Comparison of ENCODE assay signal across 14 cellular contexts in the genomic region with DNA sequence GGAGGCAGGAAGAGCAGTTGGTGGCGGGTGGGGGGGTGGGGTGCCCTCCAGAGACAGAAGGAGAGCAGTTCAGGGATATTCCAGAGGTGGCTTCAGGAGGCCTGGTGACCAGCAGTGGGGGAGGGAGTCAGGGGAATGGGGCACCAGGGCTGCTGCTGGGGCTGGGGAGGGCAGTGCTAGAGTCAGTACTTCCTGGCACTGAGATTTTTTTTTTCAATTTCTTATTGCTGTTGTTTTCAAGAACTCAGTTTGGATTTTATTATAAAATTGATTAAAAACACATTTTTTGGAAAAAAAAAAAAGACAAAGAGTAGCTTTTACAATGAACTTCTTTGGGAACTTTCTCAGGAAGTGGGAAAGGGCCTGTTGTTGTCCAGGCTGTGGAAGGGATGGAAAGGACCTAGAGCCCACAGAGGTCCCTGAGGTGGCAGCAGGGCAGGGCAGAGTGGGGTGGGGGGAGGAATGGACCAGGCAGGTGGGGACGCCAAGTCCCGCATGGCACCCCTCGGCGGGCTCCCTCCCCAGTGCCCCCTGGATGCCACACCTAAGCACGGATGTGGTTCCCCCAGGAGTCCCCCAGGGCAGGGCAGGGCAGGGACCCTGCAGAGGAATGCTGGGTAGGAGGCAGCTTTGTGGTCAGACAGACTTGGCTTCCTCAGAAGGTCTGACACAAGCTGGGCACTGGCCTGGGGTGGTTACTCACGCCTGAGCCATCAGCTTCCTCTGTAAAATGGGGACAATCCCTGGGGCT. TPM values are rescaled to one million over a fixed set of nuclear protein-coding genes. Genes with fewer than 3 reads are reported as not detected.
A peak's percentile ranks its signal among the peaks of the same experiment; 100 is the strongest.
DNase-seq lines count a peak whose midpoint lies in the region; ATAC-seq and TF ChIP-seq lines count a peak whose summit lies in the region.
"Had no signal": no experiment of that assay in that cellular context is flagged by ENCODE, and none has a peak within 500 bp of the region (broad histone marks: within the 10 kb centered on the region; RNA-seq: fewer than 3 reads in every experiment).

No MANE protein-coding gene starts in this region.

- H3K36me3 ChIP-seq in IMR-90 (ENCODE audit: control insufficient read depth, insufficient read depth, low read length), result no peaks in the 10 kb centered on the region
- H3K36me3 ChIP-seq in adipocyte (ENCODE audit: control insufficient read depth, insufficient read depth, low read length, severe bottlenecking), result no peaks in the 10 kb centered on the region
- H3K36me3 ChIP-seq: brain microvascular endothelial cell had no signal

- peaks cover 15% of the 10 kb centered on the region; the same call in 1 of the 2 replicates for H3K9me1 ChIP-seq in IMR-90 (ENCODE audit: insufficient read depth, low read length)

- peak overlapping the region; percentile 48 for H2AK5ac ChIP-seq in IMR-90 (ENCODE audit: low read depth, low read length)

- no peak overlapping the region for H3K9ac ChIP-seq in IMR-90 (ENCODE audit: low read depth, low read length)
- peak overlapping the region; percentile 26 for H3K9ac ChIP-seq in adipocyte (ENCODE audit: low read length)
- H3K9ac ChIP-seq: parathyroid adenoma had no signal

- H4K20me1 ChIP-seq in IMR-90 (ENCODE audit: insufficient read depth, low read length), result no peaks in the 10 kb centered on the region

- no peak overlapping the region; the same call in 2 of the 3 replicates for H2BK15ac ChIP-seq in IMR-90 (ENCODE audit: low read depth, low read length)

- dilution Hi-C loops in IMR-90 (cut with HindIII; ENCODE audit: low sequenced_read_pairs, unreplicated experiment), result no loop called here

- TF ChIP-seq CTCF in IMR-90 (conservative IDR thresholded peaks at IDR 0.05; ENCODE audit: low read depth, low read length), result no peak

- H4K8ac ChIP-seq in IMR-90 (ENCODE audit: low read depth in 2 of 2, low read length in 2 of 2), result peak overlapping the region in 1 of 2 experiments; percentile 56; a peak in 2 of 4 replicates

- no CpG with 5 or more reads among the region's 7 CpGs for WGBS in IMR-90 (ENCODE audit: extremely low coverage in 2 of 2, insufficient read length in 1 of 2), 2 experiments

- no peaks in the 10 kb centered on the region for H3K79me1 ChIP-seq in IMR-90 (ENCODE audit: low read depth in 1 of 2, low read length in 2 of 2)

- peak overlapping the region; percentile 73 for H3K14ac ChIP-seq in IMR-90 (replicated peaks; ENCODE audit: low read depth, low read length)

- H2AFZ ChIP-seq in IMR-90 (replicated peaks; ENCODE audit: low read length, poor library complexity), result peak overlapping the region; percentile 75
- H2AFZ ChIP-seq: parathyroid adenoma had no signal

- no peak for TF ChIP-seq POLR2A in IMR-90 (IDR thresholded peaks at IDR 0.05; ENCODE audit: low read depth, low read length)

- H3K4me1 ChIP-seq in IMR-90 (ENCODE audit: control insufficient read depth, insufficient read depth, low read length) (peaks cover 15% of the 10 kb centered on the region), adipocyte (ENCODE audit: control insufficient read depth, insufficient read depth, low read length) (peaks cover 49% of the 10 kb centered on the region)
- H3K4me1 ChIP-seq: parathyroid adenoma had no signal

- H3K23ac ChIP-seq in IMR-90 (ENCODE audit: low read depth, low read length), result no peak overlapping the region

- H3K27ac ChIP-seq in IMR-90 (ENCODE audit: insufficient read depth, low read length), result no peak overlapping the region
- H3K27ac ChIP-seq: brain microvascular endothelial cell, parathyroid adenoma had no signal

- no peak for ATAC-seq in IMR-90 (ENCODE audit: low read depth)
- no peak for ATAC-seq in GM19463 (IDR thresholded peaks at IDR 0.05; ENCODE audit: unreplicated experiment)
- ATAC-seq in GM18909 (IDR thresholded peaks at IDR 0.05; ENCODE audit: poor library complexity, unreplicated experiment), result no peak

- H4K91ac ChIP-seq in IMR-90 (ENCODE audit: insufficient read depth, low read depth, low read length), result no peak overlapping the region; the same call in 1 of the 2 replicates

- intact Hi-C loops in IMR-90 (cut with micrococcal nuclease), result no loop called here

- no peaks in the 10 kb centered on the region for H3K9me3 ChIP-seq in IMR-90 (ENCODE audit: control insufficient read depth, insufficient read depth, low read length)
- no peaks in the 10 kb centered on the region for H3K9me3 ChIP-seq in adipocyte (ENCODE audit: control insufficient read depth, low read length)

- no peak overlapping the region for H2BK20ac ChIP-seq in IMR-90 (ENCODE audit: low read depth, low read length)

- peak overlapping the region; percentile 72 for H3K4ac ChIP-seq in IMR-90 (ENCODE audit: low read depth, low read length)

- peak overlapping the region; percentile 28 for H2BK5ac ChIP-seq in IMR-90 (ENCODE audit: low read depth, low read length, poor library complexity, severe bottlenecking)

- no TSS peak for BruUV-seq in IMR-90 (replicated peaks; lab: Mats Ljungman, UMichigan)

- DNase-seq in AG20443 (ENCODE audit: low spot score), result peak; percentile 58
- DNase-seq in IMR-90, result peak; percentile 18
- peak; percentile 66 for DNase-seq in adipocyte (ENCODE audit: low read depth)
- DNase-seq in kidney tubule cell (ENCODE audit: low spot score), result peak; percentile 74
- no peak for DNase-seq in inferior parietal cortex (ENCODE audit: extremely low spot score)
- DNase-seq in NCI-H1930 (lab: John Stamatoyannopoulos, UW), result no peak
- DNase-seq: activated T-cell treated with anti-CD3 and anti-CD28 coated beads, Interleukin-2, amount 50 U/mL, for 24 hours; brain microvascular endothelial cell; CD4-positive, alpha-beta T cell; left cardiac atrium had no signal

- in situ Hi-C loops in IMR-90 (cut with MboI; ENCODE audit: low sequenced_read_pairs), result no loop called here

- no peak overlapping the region for H3K56ac ChIP-seq in IMR-90 (ENCODE audit: extremely low read depth, insufficient read depth, low read length)

- no peak overlapping the region for H3K4me2 ChIP-seq in IMR-90 (ENCODE audit: low read depth, low read length)

- H3K27me3 ChIP-seq in IMR-90 (ENCODE audit: control insufficient read depth, insufficient read depth, low read length), result no peaks in the 10 kb centered on the region
- H3K27me3 ChIP-seq in adipocyte (replicated peaks; ENCODE audit: control insufficient read depth, insufficient read depth, low read length), result no peaks in the 10 kb centered on the region
- H3K27me3 ChIP-seq: brain microvascular endothelial cell had no signal

- no peak overlapping the region for H3K4me3 ChIP-seq in IMR-90 (ENCODE audit: insufficient read depth, low read depth, low read length)
- no peak overlapping the region for H3K4me3 ChIP-seq in adipocyte (ENCODE audit: low read length)

- POLR2A ChIA-PET in IMR-90 (lab: Charles Lee; ENCODE audit: unreplicated experiment), result interaction anchor here (0.6 kb wide), 1 partner anchor 21 kb away, joined by 3 read pairs; no protein-coding TSS in a partner anchor

- no peak overlapping the region for H3K18ac ChIP-seq in IMR-90 (ENCODE audit: low read depth, low read length)

- CTCF ChIA-PET in IMR-90 (lab: Yijun Ruan, JAX), result no interaction called here

- H2AK9ac ChIP-seq in IMR-90 (replicated peaks; ENCODE audit: low read depth, low read length, poor library complexity), result peak overlapping the region; percentile 87

- TF ChIP-seq RAD21 in IMR-90 (IDR thresholded peaks at IDR 0.05; ENCODE audit: low read length), result no peak

- H2BK120ac ChIP-seq in IMR-90 (ENCODE audit: low read depth, low read length), result peak overlapping the region; percentile 49; the same call in 1 of the 2 replicates

- H4K5ac ChIP-seq in IMR-90 (ENCODE audit: low read depth, low read length), result peak overlapping the region; percentile 22; the same call in 1 of the 2 replicates

TF ChIP-seq in IMR-90, 13 proteins besides CTCF, POLR2A, EP300 and RAD21:
- TF ChIP-seq MAZ (IDR thresholded peaks at IDR 0.05; ENCODE audit: borderline replicate concordance, low read depth, low read length) (no peak), BHLHE40 (IDR thresholded peaks at IDR 0.05; ENCODE audit: low read depth, low read length) (no peak), MAFK (IDR thresholded peaks at IDR 0.05; ENCODE audit: low read depth, low read length) (no peak), CHD1 (IDR thresholded peaks at IDR 0.05; ENCODE audit: low read depth, low read length) (no peak), RFX5 (IDR thresholded peaks at IDR 0.05; ENCODE audit: low read depth, low read length) (no peak), SMC3 (IDR thresholded peaks at IDR 0.05; ENCODE audit: low read depth, low read length) (no peak)

RNA-seq across cellular contexts. Expression of a gene that starts 8.5 kb away (rescaled TPM):
- total RNA-seq in IMR-90 (2012; rRNA removed), result 8.4 and 8.6 TPM in 2 replicates
- polyA plus RNA-seq in IMR-90 (2012; rRNA removed), result 40.4 and 47.0 TPM in 2 replicates
- polyA plus RNA-seq in IMR-90 (2012; cell fraction: cytosol; rRNA removed), result 50.7 and 52.3 TPM in 2 replicates
- polyA plus RNA-seq in IMR-90 (2012; cell fraction: nucleus; rRNA removed; ENCODE audit: low replicate concordance), result 95.5 and 110 TPM in 2 replicates

RNA-seq across cellular contexts. Expression of a gene that starts 47.0 kb away (rescaled TPM):
- total RNA-seq in IMR-90 (2012; rRNA removed), result 0.18 and 0.28 TPM in 2 replicates
- polyA plus RNA-seq in IMR-90 (2012; rRNA removed), result 0.32 and 0.34 TPM in 2 replicates
- 0.26 and 0.43 TPM in 2 replicates for polyA plus RNA-seq in IMR-90 (2012; cell fraction: cytosol; rRNA removed)
- polyA plus RNA-seq in IMR-90 (2012; cell fraction: nucleus; rRNA removed; ENCODE audit: low replicate concordance), result 0.13 and 0.34 TPM in 2 replicates
- total RNA-seq: CD4-positive, alpha-beta T cell; temporal lobe had no signal

Comparison
In these comparisons a context has a peak if more than half of its experiments do, and no peak if none do; other contexts are left out.
1. DNase-seq: peak in AG20443 (single experiment), IMR-90 (single experiment), adipocyte (single experiment) and kidney tubule cell (single experiment); none in inferior parietal cortex (single experiment) and NCI-H1930 (0 of 2).